ENCODE assay signal across 1 cellular context in genomic region chr6:28589234-28589951, GRCh38.
TF ChIP-seq lines count a peak whose summit lies in the region.

No MANE protein-coding gene starts in this region.

TF ChIP-seq in HepG2, 621 proteins besides CTCF, POLR2A, EP300 and RAD21 (continued from another document and continues in another):
- TF ChIP-seq RNF219 (CRISPR knock-in tag; IDR thresholded peaks at IDR 0.05) (no peak), NR3C1 (CRISPR knock-in tag; IDR thresholded peaks at IDR 0.05) (no peak), NFRKB (IDR thresholded peaks at IDR 0.05) (no peak), ZSCAN21 (CRISPR knock-in tag; IDR thresholded peaks at IDR 0.05; ENCODE audit: borderline replicate concordance) (peak; percentile 82; the same call in 1 of the 2 replicates), ZBTB7A (CRISPR knock-in tag; IDR thresholded peaks at IDR 0.05) (peak; percentile 42; the same call in 1 of the 2 replicates), SAP130 (CRISPR knock-in tag; IDR thresholded peaks at IDR 0.05; ENCODE audit: low read depth) (peak; percentile 87), ZNF235 (CRISPR knock-in tag; IDR thresholded peaks at IDR 0.05; ENCODE audit: borderline replicate concordance) (no peak), GZF1 (CRISPR knock-in tag; IDR thresholded peaks at IDR 0.05) (0 out of 2 replicates have a peak, but pooled peaks have one; percentile 41), RXRA (CRISPR knock-in tag; IDR thresholded peaks at IDR 0.05) (peak; percentile 25; the same call in 1 of the 2 replicates), CHCHD3 (CRISPR knock-in tag; IDR thresholded peaks at IDR 0.05) (no peak), ZNF3 (CRISPR knock-in tag; IDR thresholded peaks at IDR 0.05) (peak; percentile 20; the same call in 1 of the 2 replicates), THYN1 (CRISPR knock-in tag; IDR thresholded peaks at IDR 0.05; ENCODE audit: borderline replicate concordance, low read depth) (no peak), ATF6 (CRISPR knock-in tag; conservative IDR thresholded peaks at IDR 0.05) (peak; percentile 90), BCL6 (CRISPR knock-in tag; IDR thresholded peaks at IDR 0.05) (peak; percentile 76), AHDC1 (CRISPR knock-in tag; IDR thresholded peaks at IDR 0.05; ENCODE audit: borderline replicate concordance) (peak; percentile 70; the same call in 1 of the 2 replicates), GFI1 (CRISPR knock-in tag; IDR thresholded peaks at IDR 0.05; ENCODE audit: borderline replicate concordance) (peak; percentile 21; the same call in 1 of the 2 replicates), BATF2 (CRISPR knock-in tag; IDR thresholded peaks at IDR 0.05) (no peak), CBX1 (IDR thresholded peaks at IDR 0.05; ENCODE audit: low read depth) (peak; percentile 77), ZNF446 (CRISPR knock-in tag; IDR thresholded peaks at IDR 0.05) (no peak), ZNF317 (CRISPR knock-in tag; IDR thresholded peaks at IDR 0.05) (0 out of 2 replicates have a peak, but pooled peaks have one; percentile 19), SIX4 (CRISPR knock-in tag; IDR thresholded peaks at IDR 0.05) (no peak; the same call in 1 of the 2 replicates), POGK (CRISPR knock-in tag; conservative IDR thresholded peaks at IDR 0.05) (peak; percentile 52; the same call in 1 of the 2 replicates), SCMH1 (CRISPR knock-in tag; IDR thresholded peaks at IDR 0.05; ENCODE audit: borderline replicate concordance) (no peak), SSRP1 (CRISPR knock-in tag; IDR thresholded peaks at IDR 0.05) (peak; percentile 100), ZFY (CRISPR knock-in tag; IDR thresholded peaks at IDR 0.05) (peak; percentile 38; the same call in 1 of the 2 replicates), KDM2A (CRISPR knock-in tag; IDR thresholded peaks at IDR 0.05; ENCODE audit: borderline replicate concordance, low read depth) (peak; percentile 74), MNT (IDR thresholded peaks at IDR 0.05) (0 out of 2 replicates have a peak, but pooled peaks have one; percentile 29), KMT2B (CRISPR knock-in tag; IDR thresholded peaks at IDR 0.05) (peak; percentile 89), DNMT3B (CRISPR knock-in tag; conservative IDR thresholded peaks at IDR 0.05) (peak; percentile 77; the same call in 1 of the 2 replicates), KLF6 (CRISPR knock-in tag; IDR thresholded peaks at IDR 0.05) (peak; percentile 87), ZFX (CRISPR knock-in tag; IDR thresholded peaks at IDR 0.05; ENCODE audit: low read depth) (peak; percentile 44; the same call in 1 of the 2 replicates), ZKSCAN1 (IDR thresholded peaks at IDR 0.05; ENCODE audit: low read length) (no peak), HCFC1 (IDR thresholded peaks at IDR 0.05; ENCODE audit: low read depth, low read length) (peak; percentile 31; the same call in 1 of the 2 replicates), ETV5 (CRISPR knock-in tag; IDR thresholded peaks at IDR 0.05; ENCODE audit: borderline replicate concordance) (peak; percentile 46; the same call in 1 of the 2 replicates), ATF2 (CRISPR knock-in tag; IDR thresholded peaks at IDR 0.05) (peak; percentile 83), TMF1 (CRISPR knock-in tag; IDR thresholded peaks at IDR 0.05; ENCODE audit: low read depth) (0 out of 2 replicates have a peak, but pooled peaks have one; percentile 49), MED1 (CRISPR knock-in tag; IDR thresholded peaks at IDR 0.05) (peak; percentile 63), ZNF232 (CRISPR knock-in tag; IDR thresholded peaks at IDR 0.05; ENCODE audit: borderline replicate concordance) (peak; percentile 68), MTA1 (CRISPR knock-in tag; IDR thresholded peaks at IDR 0.05; ENCODE audit: borderline replicate concordance) (no peak), SIN3B (IDR thresholded peaks at IDR 0.05; ENCODE audit: low read length) (no peak; the same call in 1 of the 2 replicates), HNF1A (IDR thresholded peaks at IDR 0.05; ENCODE audit: low read depth) (peak; percentile 66; the same call in 1 of the 2 replicates), HNF1A (CRISPR knock-in tag; IDR thresholded peaks at IDR 0.05; ENCODE audit: borderline replicate concordance) (no peak), ZNF264 (CRISPR knock-in tag; IDR thresholded peaks at IDR 0.05) (peak; percentile 86), ZSCAN31 (CRISPR knock-in tag; IDR thresholded peaks at IDR 0.05; ENCODE audit: low read depth) (peak; percentile 84)
